Comparison of ENCODE assay signal across 18 cellular contexts in genomic region chr22:42177891-42178336, GRCh38. TPM values are rescaled to one million over a fixed set of nuclear protein-coding genes. Genes with fewer than 3 reads are reported as not detected.
DNase-seq lines count a peak whose midpoint lies in the region; ATAC-seq and TF ChIP-seq lines count a peak whose summit lies in the region.
"Had no signal": no experiment of that assay in that cellular context is flagged by ENCODE, and none has a peak within 500 bp of the region (broad histone marks: within the 10 kb centered on the region; RNA-seq: fewer than 3 reads in every experiment).

No MANE protein-coding gene starts in this region.

- peaks cover 24% of the 10 kb centered on the region for H3K79me1 ChIP-seq in mesendoderm (ENCODE audit: low read length)

- TF ChIP-seq CTCF in SK-N-SH (IDR thresholded peaks at IDR 0.05) = no peak

- H3K4me2 ChIP-seq in mesendoderm (ENCODE audit: low read length) (no peak overlapping the region), SK-N-SH (no peak overlapping the region)
- H3K4me2 ChIP-seq: GM23338 had no signal

- TF ChIP-seq EP300 in SK-N-SH (IDR thresholded peaks at IDR 0.05; ENCODE audit: borderline replicate concordance in 1 of 2, low read depth in 1 of 2, low read length in 1 of 2) = no peak

- H2AK5ac ChIP-seq in mesendoderm (ENCODE audit: low read length) = no peak overlapping the region

- H3F3A ChIP-seq in SK-N-SH (replicated peaks; ENCODE audit: insufficient read depth) = no peaks in the 10 kb centered on the region

- CTCF ChIA-PET in SK-N-SH (lab: Yijun Ruan, JAX) = no interaction called here

- H3K27ac ChIP-seq in mesendoderm (ENCODE audit: low read depth, low read length) = peak overlapping the region; percentile 45
- no peak overlapping the region for H3K27ac ChIP-seq in SK-N-SH (ENCODE audit: low read depth in 2 of 2, low read length in 1 of 2)
- H3K27ac ChIP-seq: thyroid gland had no signal

- no peak overlapping the region for H3K4me3 ChIP-seq in mesendoderm (ENCODE audit: low read length)
- H3K4me3 ChIP-seq in SK-N-SH (ENCODE audit: low read depth in 2 of 2, low read length in 1 of 2) = no peak overlapping the region
- H3K4me3 ChIP-seq: body of pancreas, GM23338, thyroid gland had no signal

- no peaks in the 10 kb centered on the region for H3K9me2 ChIP-seq in SK-N-SH

- no peak for TF ChIP-seq RAD21 in SK-N-SH (IDR thresholded peaks at IDR 0.05; ENCODE audit: low read length)

- no peak overlapping the region for H3K4ac ChIP-seq in mesendoderm (ENCODE audit: low read depth, low read length)

- H3K36me3 ChIP-seq in mesendoderm (ENCODE audit: control insufficient read depth, insufficient read depth, low read length) = no peaks in the 10 kb centered on the region
- H3K36me3 ChIP-seq in SK-N-SH (replicated peaks in 1 of 2; ENCODE audit: control insufficient read depth in 1 of 2, insufficient read depth in 2 of 2, low read length in 1 of 2) = peaks cover 0 to 3% of the 10 kb centered on the region in 2 experiments
- H3K36me3 ChIP-seq: thyroid gland had no signal

- no peak overlapping the region for H2BK15ac ChIP-seq in mesendoderm (replicated peaks; ENCODE audit: low read depth)

- no peak overlapping the region for H3K27ac Mint-ChIP-seq in activated naive CD8-positive, alpha-beta T cell
- no peak overlapping the region for H3K27ac Mint-ChIP-seq in activated naive CD8-positive, alpha-beta T cell treated with anti-CD3 and anti-CD28 coated beads, Interleukin-2, amount 50 U/mL, for 24 hours
- H3K27ac Mint-ChIP-seq in activated naive CD8-positive, alpha-beta T cell treated with anti-CD3 and anti-CD28 coated beads for 36 hours = peak overlapping the region; percentile 58
- H3K27ac Mint-ChIP-seq: GM23338 had no signal

- no peak overlapping the region for H2BK5ac ChIP-seq in mesendoderm (ENCODE audit: low read length)

- H4K5ac ChIP-seq in mesendoderm (ENCODE audit: low read length) = no peak overlapping the region

- peaks cover 10% of the 10 kb centered on the region for H3K79me2 ChIP-seq in mesendoderm (ENCODE audit: control insufficient read depth, insufficient read depth, low read length)
- H3K79me2 ChIP-seq in SK-N-SH (ENCODE audit: insufficient read depth) = peaks cover 6% of the 10 kb centered on the region; the same call in 1 of the 2 replicates

- H4K8ac ChIP-seq in mesendoderm (ENCODE audit: low read depth, low read length) = no peak overlapping the region

- no peaks in the 10 kb centered on the region for H3K9me3 Mint-ChIP-seq in activated naive CD8-positive, alpha-beta T cell (ENCODE audit: low read depth)
- H3K9me3 Mint-ChIP-seq in activated naive CD8-positive, alpha-beta T cell treated with anti-CD3 and anti-CD28 coated beads, Interleukin-2, amount 50 U/mL, for 24 hours = no peaks in the 10 kb centered on the region
- H3K9me3 Mint-ChIP-seq in activated naive CD8-positive, alpha-beta T cell treated with anti-CD3 and anti-CD28 coated beads for 36 hours = no peaks in the 10 kb centered on the region
- H3K9me3 Mint-ChIP-seq: GM23338, neural crest cell had no signal

- H4K20me1 ChIP-seq in SK-N-SH (ENCODE audit: insufficient read depth) = peaks cover 53% of the 10 kb centered on the region

- intact Hi-C loops in Right ventricle myocardium inferior (cut with DNase I) = loop anchor here (10.0 kb wide), 1 partner anchor 87 kb away; no protein-coding TSS in a partner anchor

- ATAC-seq in activated naive CD8-positive, alpha-beta T cell treated with anti-CD3 and anti-CD28 coated beads, Interleukin-2, amount 50 U/mL, for 24 hours = no peak
- ATAC-seq in Right ventricle myocardium inferior (no peak), HG03520 (IDR thresholded peaks at IDR 0.05; ENCODE audit: unreplicated experiment) (no peak)
- ATAC-seq: body of pancreas, GM23338, left ventricle myocardium superior had no signal

- WGBS in mesendoderm (ENCODE audit: extremely low coverage, insufficient coverage, low lambda C conversion rate) = no CpG with 5 or more reads among the region's 5 CpGs
- WGBS in SK-N-SH (ENCODE audit: low lambda C conversion rate) = 91% methylated on average over 5 of the region's 5 CpGs

- no peak overlapping the region for H3K23ac ChIP-seq in mesendoderm (ENCODE audit: low read length)

- H2BK120ac ChIP-seq in mesendoderm (ENCODE audit: low read depth, low read length) = no peak overlapping the region

- no peak overlapping the region for H3K18ac ChIP-seq in mesendoderm (ENCODE audit: low read length)

- no peak overlapping the region for H3K56ac ChIP-seq in mesendoderm (ENCODE audit: low read length)

- no peak for DNase-seq in activated naive CD8-positive, alpha-beta T cell treated with anti-CD3 and anti-CD28 coated beads, Interleukin-2, amount 50 U/mL, for 24 hours
- DNase-seq in activated naive CD8-positive, alpha-beta T cell treated with anti-CD3 and anti-CD28 coated beads for 36 hours = no peak
- DNase-seq in mesendoderm = peak; percentile 28
- no peak for DNase-seq in Right ventricle myocardium inferior (ENCODE audit: missing footprints)
- DNase-seq in SK-N-SH = no peak
- DNase-seq in NCI-H1417 treated with DMSO at 0.1 percent for 48 hours (lab: John Stamatoyannopoulos, UW) = no peak
- DNase-seq: hypothalamus, left ventricle myocardium superior, NCI-H2107, NCI-H774, retina, thyroid gland had no signal

- peaks cover 68% of the 10 kb centered on the region for H3K4me1 Mint-ChIP-seq in activated naive CD8-positive, alpha-beta T cell (ENCODE audit: low read depth)
- H3K4me1 Mint-ChIP-seq in activated naive CD8-positive, alpha-beta T cell treated with anti-CD3 and anti-CD28 coated beads, Interleukin-2, amount 50 U/mL, for 24 hours = peaks cover 68% of the 10 kb centered on the region
- H3K4me1 Mint-ChIP-seq in activated naive CD8-positive, alpha-beta T cell treated with anti-CD3 and anti-CD28 coated beads for 36 hours = peaks cover 53% of the 10 kb centered on the region

- peaks cover 11% of the 10 kb centered on the region for H3K4me1 ChIP-seq in mesendoderm (ENCODE audit: control insufficient read depth, low read depth, low read length)
- H3K4me1 ChIP-seq in SK-N-SH (ENCODE audit: control insufficient read depth in 1 of 2, insufficient read depth in 2 of 2, low read depth in 1 of 2, low read length in 1 of 2) = peaks cover 0 to 6% of the 10 kb centered on the region in 2 experiments; a peak in 3 of 4 replicates

- POLR2A ChIA-PET in SK-N-SH (lab: Yijun Ruan, JAX) = no interaction called here

- no peaks in the 10 kb centered on the region for H3K27me3 Mint-ChIP-seq in activated naive CD8-positive, alpha-beta T cell
- no peaks in the 10 kb centered on the region for H3K27me3 Mint-ChIP-seq in activated naive CD8-positive, alpha-beta T cell treated with anti-CD3 and anti-CD28 coated beads, Interleukin-2, amount 50 U/mL, for 24 hours
- no peaks in the 10 kb centered on the region for H3K27me3 Mint-ChIP-seq in activated naive CD8-positive, alpha-beta T cell treated with anti-CD3 and anti-CD28 coated beads for 36 hours

- no peak overlapping the region for H2AFZ ChIP-seq in SK-N-SH (ENCODE audit: low read depth)
- H2AFZ ChIP-seq: GM23338 had no signal

- H3K4me3 Mint-ChIP-seq in activated naive CD8-positive, alpha-beta T cell = peak overlapping the region; percentile 3
- H3K4me3 Mint-ChIP-seq in activated naive CD8-positive, alpha-beta T cell treated with anti-CD3 and anti-CD28 coated beads, Interleukin-2, amount 50 U/mL, for 24 hours = no peak overlapping the region
- H3K4me3 Mint-ChIP-seq in activated naive CD8-positive, alpha-beta T cell treated with anti-CD3 and anti-CD28 coated beads for 36 hours = no peak overlapping the region
- H3K4me3 Mint-ChIP-seq: GM23338, neural crest cell had no signal

- H3K36me3 Mint-ChIP-seq in activated naive CD8-positive, alpha-beta T cell = peaks cover 7% of the 10 kb centered on the region
- peaks cover 26% of the 10 kb centered on the region for H3K36me3 Mint-ChIP-seq in activated naive CD8-positive, alpha-beta T cell treated with anti-CD3 and anti-CD28 coated beads, Interleukin-2, amount 50 U/mL, for 24 hours (ENCODE audit: low read depth)
- peaks cover 28% of the 10 kb centered on the region for H3K36me3 Mint-ChIP-seq in activated naive CD8-positive, alpha-beta T cell treated with anti-CD3 and anti-CD28 coated beads for 36 hours

- H3K27me3 ChIP-seq in mesendoderm (ENCODE audit: insufficient read depth, low read length, poor library complexity) (no peaks in the 10 kb centered on the region), SK-N-SH (ENCODE audit: insufficient read depth) (no peaks in the 10 kb centered on the region)
- H3K27me3 ChIP-seq: body of pancreas, thyroid gland had no signal

- no peak overlapping the region for H3K9ac ChIP-seq in mesendoderm (ENCODE audit: low read length)
- H3K9ac ChIP-seq in SK-N-SH = no peak overlapping the region

- no peaks in the 10 kb centered on the region for H3K9me3 ChIP-seq in SK-N-SH
- H3K9me3 ChIP-seq: body of pancreas, thyroid gland had no signal

TF ChIP-seq in SK-N-SH, 30 proteins besides CTCF, POLR2A, EP300 and RAD21:
- TF ChIP-seq MAX (IDR thresholded peaks at IDR 0.05; ENCODE audit: low read depth) (no peak), RXRA (IDR thresholded peaks at IDR 0.05; ENCODE audit: borderline replicate concordance, low read depth) (no peak), TCF12 (IDR thresholded peaks at IDR 0.05) (no peak), EZH2phosphoT487 (IDR thresholded peaks at IDR 0.05; ENCODE audit: borderline replicate concordance, low read depth) (no peak)

RNA-seq across cellular contexts. Expression of gene CYP2D6, which starts 47.3 kb away (rescaled TPM):
- total RNA-seq in activated naive CD8-positive, alpha-beta T cell treated with anti-CD3 and anti-CD28 coated beads for 36 hours = 1 to 10 TPM; 1.6 to 2.4 TPM
- 0.42 TPM for polyA plus RNA-seq in mesendoderm (2013, experiment 1 of 2)
- polyA plus RNA-seq in mesendoderm (2013, experiment 2 of 2) = 0.38 TPM
- total RNA-seq in Right ventricle myocardium inferior = not detected
- polyA plus RNA-seq in SK-N-SH (2012; rRNA removed) = 0.26 and 0.32 TPM in 2 replicates
- polyA plus RNA-seq in SK-N-SH (2012; cell fraction: cytosol; rRNA removed) = 0.03 and 0.05 TPM in 2 replicates
- 5.0 and 6.1 TPM in 2 replicates for polyA plus RNA-seq in SK-N-SH (2012; cell fraction: nucleus; rRNA removed)
- total RNA-seq: left ventricle myocardium superior, RPMI7951 had no signal
